ENCODE assay signal across 2 cellular contexts in genomic region chr16:1109648-1110047, GRCh38.
A peak's percentile ranks its signal among the peaks of the same experiment; 100 is the strongest.
TF ChIP-seq lines count a peak whose summit lies in the region.

No MANE protein-coding gene starts in this region.

TF ChIP-seq in HEK293, 187 proteins besides CTCF, POLR2A, EP300 and RAD21 (continued from another document):
- TF ChIP-seq, protein P1, sequence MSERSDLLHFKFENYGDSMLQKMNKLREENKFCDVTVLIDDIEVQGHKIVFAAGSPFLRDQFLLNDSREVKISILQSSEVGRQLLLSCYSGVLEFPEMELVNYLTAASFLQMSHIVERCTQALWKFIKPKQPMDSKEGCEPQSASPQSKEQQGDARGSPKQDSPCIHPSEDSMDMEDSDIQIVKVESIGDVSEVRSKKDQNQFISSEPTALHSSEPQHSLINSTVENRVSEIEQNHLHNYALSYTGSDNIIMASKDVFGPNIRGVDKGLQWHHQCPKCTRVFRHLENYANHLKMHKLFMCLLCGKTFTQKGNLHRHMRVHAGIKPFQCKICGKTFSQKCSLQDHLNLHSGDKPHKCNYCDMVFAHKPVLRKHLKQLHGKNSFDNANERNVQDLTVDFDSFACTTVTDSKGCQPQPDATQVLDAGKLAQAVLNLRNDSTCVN (tag by site-specific recombination; optimal IDR thresholded peaks at IDR 0.05) = peak; percentile 4
- TF ChIP-seq ZNF623 (tag by site-specific recombination; IDR thresholded peaks at IDR 0.05) = no peak
- TF ChIP-seq ZSCAN23 (tag by site-specific recombination; IDR thresholded peaks at IDR 0.05) = no peak
- peak; percentile 55 for TF ChIP-seq PATZ1 (tag by site-specific recombination; IDR thresholded peaks at IDR 0.05)

TF ChIP-seq in WTC11, 78 proteins besides CTCF, POLR2A, EP300 and RAD21 (continued from another document):
- TF ChIP-seq ZNF512 (CRISPR knock-in tag; IDR thresholded peaks at IDR 0.05; ENCODE audit: borderline replicate concordance) = no peak
- TF ChIP-seq ZNF416 (CRISPR knock-in tag; IDR thresholded peaks at IDR 0.05) = no peak
- TF ChIP-seq, protein P2, sequence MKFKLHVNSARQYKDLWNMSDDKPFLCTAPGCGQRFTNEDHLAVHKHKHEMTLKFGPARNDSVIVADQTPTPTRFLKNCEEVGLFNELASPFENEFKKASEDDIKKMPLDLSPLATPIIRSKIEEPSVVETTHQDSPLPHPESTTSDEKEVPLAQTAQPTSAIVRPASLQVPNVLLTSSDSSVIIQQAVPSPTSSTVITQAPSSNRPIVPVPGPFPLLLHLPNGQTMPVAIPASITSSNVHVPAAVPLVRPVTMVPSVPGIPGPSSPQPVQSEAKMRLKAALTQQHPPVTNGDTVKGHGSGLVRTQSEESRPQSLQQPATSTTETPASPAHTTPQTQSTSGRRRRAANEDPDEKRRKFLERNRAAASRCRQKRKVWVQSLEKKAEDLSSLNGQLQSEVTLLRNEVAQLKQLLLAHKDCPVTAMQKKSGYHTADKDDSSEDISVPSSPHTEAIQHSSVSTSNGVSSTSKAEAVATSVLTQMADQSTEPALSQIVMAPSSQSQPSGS (CRISPR knock-in tag; IDR thresholded peaks at IDR 0.05; ENCODE audit: borderline replicate concordance, low read depth) = no peak
- TF ChIP-seq ESRRA (CRISPR knock-in tag; IDR thresholded peaks at IDR 0.05; ENCODE audit: borderline replicate concordance) = no peak
- no peak for TF ChIP-seq NFYB (CRISPR knock-in tag; conservative IDR thresholded peaks at IDR 0.05; ENCODE audit: low read depth)
- TF ChIP-seq OVOL2 (CRISPR knock-in tag; IDR thresholded peaks at IDR 0.05; ENCODE audit: borderline replicate concordance) = no peak
